Comparison of ENCODE assay signal across 13 cellular contexts in the genomic region with DNA sequence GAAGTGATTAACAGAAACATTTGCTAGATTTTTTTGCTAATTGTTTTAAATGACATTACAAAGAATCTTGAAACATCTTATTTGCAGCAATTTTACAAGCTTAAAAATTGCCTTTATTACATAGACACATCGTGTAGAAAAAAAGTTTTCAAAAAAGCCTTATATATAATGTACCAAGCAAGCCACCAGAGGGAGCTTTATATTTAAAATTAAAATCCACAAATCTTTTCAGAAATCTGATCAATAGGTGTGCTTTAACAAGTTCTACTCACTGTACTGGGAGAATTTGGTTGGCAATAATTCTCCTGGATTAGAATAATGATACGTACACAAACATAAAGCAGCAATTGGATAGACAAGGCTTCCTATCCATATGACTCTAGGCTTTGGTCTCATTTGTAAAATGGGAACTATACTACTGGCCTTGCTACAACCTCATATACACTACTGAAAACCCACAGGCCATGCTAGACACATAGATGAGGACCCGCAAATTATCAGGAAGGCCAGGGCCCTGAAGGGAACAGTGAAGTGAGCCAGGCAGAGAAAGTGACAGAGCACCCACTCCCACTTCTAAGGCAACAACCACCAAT. TPM values are rescaled to one million over a fixed set of nuclear protein-coding genes. Genes with fewer than 3 reads are reported as not detected.
DNase-seq lines count a peak whose midpoint lies in the region; ATAC-seq and TF ChIP-seq lines count a peak whose summit lies in the region.
"Had no signal": no experiment of that assay in that cellular context is flagged by ENCODE, and none has a peak within 500 bp of the region (broad histone marks: within the 10 kb centered on the region; RNA-seq: fewer than 3 reads in every experiment).

No MANE protein-coding gene starts in this region.

- H2AFZ ChIP-seq in Karpas-422 (ENCODE audit: low read length) (no peak overlapping the region), osteoblast (ENCODE audit: low read length) (no peak overlapping the region)

- H3K4me1 ChIP-seq in Karpas-422 (ENCODE audit: low read length), result peaks cover 14% of the 10 kb centered on the region
- peaks cover 36% of the 10 kb centered on the region for H3K4me1 ChIP-seq in osteoblast (ENCODE audit: insufficient read depth, low read length)

- peaks cover 55% of the 10 kb centered on the region; the same call in 1 of the 2 replicates for H3K36me3 ChIP-seq in Karpas-422 (ENCODE audit: insufficient read depth, low read length)
- peaks cover 82% of the 10 kb centered on the region for H3K36me3 ChIP-seq in osteoblast (ENCODE audit: insufficient read depth, low read length)

- H3K27me3 ChIP-seq in Karpas-422 (ENCODE audit: low read length) (no peaks in the 10 kb centered on the region), osteoblast (ENCODE audit: insufficient read depth, low read length) (no peaks in the 10 kb centered on the region)

- TF ChIP-seq CTCF in cardiac fibroblast (IDR thresholded peaks at IDR 0.05; ENCODE audit: low read depth, low read length) (peak; percentile 29), osteoblast (IDR thresholded peaks at IDR 0.05; ENCODE audit: extremely low read depth, low read depth, low read length) (peak; percentile 55)

- H4K20me1 ChIP-seq in Karpas-422 (ENCODE audit: insufficient read depth, low read depth, low read length) (no peaks in the 10 kb centered on the region), osteoblast (ENCODE audit: insufficient read depth, low read length) (peaks cover 16% of the 10 kb centered on the region)

- no peak overlapping the region for H3K27ac Mint-ChIP-seq in activated naive CD4-positive, alpha-beta T cell treated with anti-CD3 and anti-CD28 coated beads, Interleukin-2, amount 50 U/mL, for 72 hours

- no peaks in the 10 kb centered on the region for H3K9me2 ChIP-seq in Karpas-422 (replicated peaks; ENCODE audit: insufficient read depth, low read length)

- H3K4me3 ChIP-seq in Karpas-422 (ENCODE audit: low read length) (no peak overlapping the region), cardiac fibroblast (replicated peaks in 1 of 2; ENCODE audit: low read depth in 2 of 2, low read length in 2 of 2) (no peak overlapping the region), osteoblast (ENCODE audit: insufficient read depth, low read length) (no peak overlapping the region)
- H3K4me3 ChIP-seq: K562 had no signal

- H3K9me3 ChIP-seq in Karpas-422 (ENCODE audit: low read length) (no peaks in the 10 kb centered on the region), osteoblast (ENCODE audit: low read depth, low read length) (no peaks in the 10 kb centered on the region)

- peaks cover 0 to under 1% of the 10 kb centered on the region in 2 donors for H3K9me3 Mint-ChIP-seq in activated naive CD4-positive, alpha-beta T cell treated with anti-CD3 and anti-CD28 coated beads, Interleukin-2, amount 50 U/mL, for 72 hours

- H3K27ac ChIP-seq in Karpas-422 (ENCODE audit: low read length) (no peak overlapping the region), osteoblast (ENCODE audit: low read depth, low read length) (peak overlapping the region; percentile 83)

- peaks cover 78% of the 10 kb centered on the region for H3K79me2 ChIP-seq in Karpas-422 (ENCODE audit: low read length)
- H3K79me2 ChIP-seq in osteoblast (ENCODE audit: insufficient read depth, low read length), result peaks cover 80% of the 10 kb centered on the region

- ATAC-seq in activated naive CD4-positive, alpha-beta T cell treated with anti-CD3 and anti-CD28 coated beads, Interleukin-2, amount 50 U/mL, for 72 hours, result no peak
- ATAC-seq: K562, right cardiac atrium had no signal

- DNase-seq in DMS 273 (lab: John Stamatoyannopoulos, UW; ENCODE audit: unreplicated experiment) (peak; percentile 23), DMS 273 treated with DMSO at 0.1 percent for 48 hours (lab: John Stamatoyannopoulos, UW) (no peak), Karpas-422 (peak; percentile 67), cardiac fibroblast (ENCODE audit: low read depth in 2 of 2) (peak in 1 of 2 donors; percentile 39), osteoblast (ENCODE audit: insufficient read length, low spot score, missing footprints) (peak; percentile 73), globus pallidus (ENCODE audit: low spot score) (no peak), NCI-H1930 (lab: John Stamatoyannopoulos, UW) (no peak)
- DNase-seq in activated naive CD4-positive, alpha-beta T cell treated with anti-CD3 and anti-CD28 coated beads, Interleukin-2, amount 50 U/mL, for 72 hours (ENCODE audit: low spot score in 2 of 2), result no peak
- DNase-seq: activated naive CD4-positive, alpha-beta T cell; kidney; right cardiac atrium had no signal

- no peak overlapping the region for H3K4me2 ChIP-seq in Karpas-422 (ENCODE audit: low read depth, low read length, poor library complexity, severe bottlenecking)
- H3K4me2 ChIP-seq in osteoblast (ENCODE audit: insufficient read depth, low read length), result no peak overlapping the region

- H3K36me3 Mint-ChIP-seq in activated naive CD4-positive, alpha-beta T cell treated with anti-CD3 and anti-CD28 coated beads, Interleukin-2, amount 50 U/mL, for 72 hours, result peaks cover 30 to 32% of the 10 kb centered on the region in 2 donors

- H3K9ac ChIP-seq in Karpas-422 (ENCODE audit: low read length), result no peak overlapping the region

RNA-seq across cellular contexts. Expression of a gene that starts 4.8 kb away (rescaled TPM):
- total RNA-seq in Karpas-422 (2014; rRNA removed; shearing (Covaris generic); ENCODE audit: low replicate concordance), result 119 and 125 TPM in 2 replicates
- 136 and 138 TPM in 2 replicates for total RNA-seq in osteoblast
- 100 to 1,000 TPM; 158 to 167 TPM for total RNA-seq in activated naive CD4-positive, alpha-beta T cell treated with anti-CD3 and anti-CD28 coated beads, Interleukin-2, amount 50 U/mL, for 72 hours

RNA-seq across cellular contexts. Expression of a gene that starts 39.8 kb away (rescaled TPM):
- total RNA-seq in Karpas-422 (2014; rRNA removed; shearing (Covaris generic); ENCODE audit: low replicate concordance), result not detected in 2 replicates
- not detected in 2 replicates for total RNA-seq in osteoblast
- not detected for total RNA-seq in activated naive CD4-positive, alpha-beta T cell treated with anti-CD3 and anti-CD28 coated beads, Interleukin-2, amount 50 U/mL, for 72 hours
- total RNA-seq: A172, K562, kidney had no signal

Comparison
In these comparisons a context has a peak if more than half of its experiments do, and no peak if none do; other contexts are left out.
1. DNase-seq: peak in DMS 273 (single experiment), Karpas-422 (single experiment) and osteoblast (single experiment); none in DMS 273 treated with DMSO at 0.1 percent for 48 hours (single experiment), globus pallidus (single experiment), NCI-H1930 (0 of 2) and activated naive CD4-positive, alpha-beta T cell treated with anti-CD3 and anti-CD28 coated beads, Interleukin-2, amount 50 U/mL, for 72 hours (0 of 2).